ENCODE assay signal across 7 cellular contexts in the genomic region with DNA sequence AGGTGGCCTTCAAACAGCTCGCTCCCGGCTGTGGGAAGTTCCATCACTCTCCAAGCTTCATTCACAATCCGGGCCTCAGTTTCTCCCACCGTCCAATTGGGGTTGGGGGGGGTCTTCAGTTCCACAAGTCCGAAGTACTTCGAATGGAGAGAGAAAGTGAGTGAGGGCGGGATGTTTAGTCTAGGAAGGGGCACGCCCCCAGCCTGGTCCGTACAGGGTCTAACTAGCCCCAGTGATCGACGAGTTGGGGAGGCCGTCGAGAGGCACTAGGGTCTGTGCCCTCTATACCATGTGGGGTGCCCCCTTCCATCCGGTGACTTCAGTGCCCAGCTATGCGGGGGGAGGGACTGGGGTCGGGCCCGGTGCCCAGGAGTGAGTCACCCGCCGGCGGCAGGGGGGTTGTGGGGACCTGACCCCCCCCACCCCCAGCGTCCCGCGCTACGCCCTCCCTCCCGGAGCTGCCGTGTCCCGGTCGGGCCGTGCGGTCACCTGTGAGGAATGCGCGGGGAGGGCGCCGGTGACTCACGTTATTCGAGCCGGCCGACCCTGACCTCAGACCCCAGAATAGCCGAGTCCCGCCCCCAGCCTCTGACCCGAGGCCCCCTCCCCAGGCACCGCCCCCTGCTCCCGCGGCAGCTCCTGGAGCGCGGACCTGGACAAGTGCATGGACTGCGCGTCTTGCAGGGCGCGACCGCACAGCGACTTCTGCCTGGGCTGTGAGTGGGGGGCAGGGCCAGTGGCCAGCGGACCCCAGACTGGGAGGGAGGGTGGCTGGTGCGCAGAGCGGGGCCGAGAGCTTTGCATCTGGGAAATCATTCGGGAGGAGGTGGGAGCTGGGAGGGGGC. TPM values are rescaled to one million over a fixed set of nuclear protein-coding genes. Genes with fewer than 3 reads are reported as not detected.
DNase-seq lines count a peak whose midpoint lies in the region; ATAC-seq and TF ChIP-seq lines count a peak whose summit lies in the region.

No MANE protein-coding gene starts in this region.

- H3K36me3 ChIP-seq in HCT116 (ENCODE audit: control insufficient read depth in 1 of 2, insufficient read depth in 2 of 2, low read length in 2 of 2) = peaks cover 0 to 17% of the 10 kb centered on the region in 2 experiments; a peak in 1 of 4 replicates
- H3K36me3 ChIP-seq in ovary = no peaks in the 10 kb centered on the region

- peaks cover 26% of the 10 kb centered on the region; the same call in 1 of the 2 replicates for H3K79me2 ChIP-seq in HCT116 (ENCODE audit: insufficient read depth, low read length)

- H3K27me3 ChIP-seq in HCT116 (ENCODE audit: insufficient read depth, low read length) = no peaks in the 10 kb centered on the region
- no peaks in the 10 kb centered on the region for H3K27me3 ChIP-seq in ovary

- H3K27ac ChIP-seq in HCT116 (ENCODE audit: low read depth, low read length) = peak overlapping the region; percentile 100
- peak overlapping the region; percentile 99 for H3K27ac ChIP-seq in RWPE1
- peak overlapping the region; percentile 91 to 92 for H3K27ac ChIP-seq in ovary

- peaks cover 2% of the 10 kb centered on the region for H3K36me3 Mint-ChIP-seq in activated naive CD8-positive, alpha-beta T cell treated with anti-CD3 and anti-CD28 coated beads, Interleukin-2, amount 10 ng/mL, durations not matched to agents 7 days and 5 days

- peak overlapping the region; percentile 56 for H3K27ac Mint-ChIP-seq in activated naive CD8-positive, alpha-beta T cell treated with anti-CD3 and anti-CD28 coated beads, Interleukin-2, amount 10 ng/mL, durations not matched to agents 7 days and 5 days

- H3K4me3 Mint-ChIP-seq in activated naive CD8-positive, alpha-beta T cell treated with anti-CD3 and anti-CD28 coated beads, Interleukin-2, amount 10 ng/mL, durations not matched to agents 7 days and 5 days = peak overlapping the region; percentile 90

- POLR2A ChIA-PET in HCT116 (lab: Charles Lee) = interaction anchor here (0.5 to 8.2 kb wide), 21 partner anchors 9 to 1769 kb away, joined by 3 to 188 read pairs (median 4); a partner anchor contains a TSS
- POLR2A ChIA-PET in RWPE1 (lab: Yijun Ruan, JAX; ENCODE audit: low non-redundant PET) = interaction anchor here (0.5 to 5.0 kb wide), 12 partner anchors 10 to 573 kb away, joined by 3 to 49 read pairs (median 6); a partner anchor contains a TSS
- POLR2A ChIA-PET in activated naive CD8-positive, alpha-beta T cell treated with anti-CD3 and anti-CD28 coated beads, Interleukin-2, amount 10 ng/mL, durations not matched to agents 7 days and 5 days (lab: Charles Lee) = interaction anchor here (0.5 to 2.6 kb wide), 19 partner anchors 9 to 141 kb away, joined by 3 to 19 read pairs (median 3); a partner anchor contains a TSS

- ATAC-seq in HCT116 (peak; percentile 20), Right ventricle myocardium superior (ENCODE audit: poor library complexity) (peak; percentile 37), HG03521 (IDR thresholded peaks at IDR 0.05; ENCODE audit: unreplicated experiment) (no peak)
- peak; percentile 4 for ATAC-seq in activated naive CD8-positive, alpha-beta T cell treated with anti-CD3 and anti-CD28 coated beads, Interleukin-2, amount 10 ng/mL, durations not matched to agents 7 days and 5 days (ENCODE audit: low read depth)

- peaks cover 24% of the 10 kb centered on the region for H3K27me3 Mint-ChIP-seq in activated naive CD8-positive, alpha-beta T cell treated with anti-CD3 and anti-CD28 coated beads, Interleukin-2, amount 10 ng/mL, durations not matched to agents 7 days and 5 days

- TF ChIP-seq POLR2A in HCT116 (IDR thresholded peaks at IDR 0.05; ENCODE audit: borderline replicate concordance, extremely low read depth, insufficient read depth, insufficient read length) = no peak
- no peak for TF ChIP-seq POLR2A in ovary (IDR thresholded peaks at IDR 0.05)

- peaks cover 36% of the 10 kb centered on the region for H3K4me1 Mint-ChIP-seq in activated naive CD8-positive, alpha-beta T cell treated with anti-CD3 and anti-CD28 coated beads, Interleukin-2, amount 10 ng/mL, durations not matched to agents 7 days and 5 days

- H3K4me1 ChIP-seq in HCT116 (ENCODE audit: control insufficient read depth in 1 of 2, insufficient read depth in 2 of 2, low read length in 2 of 2) (peaks cover 27 to 61% of the 10 kb centered on the region in 2 experiments), ovary (ENCODE audit: insufficient read depth) (peaks cover 21% of the 10 kb centered on the region)

- WGBS in ovary, 3 donors = 0 to 1% (median 0%) methylated on average over 54 to 57 of the region's 57 CpGs

- H3K9ac ChIP-seq in HCT116 (ENCODE audit: low read length) = peak overlapping the region; percentile 99

- no peaks in the 10 kb centered on the region for H4K20me1 ChIP-seq in HCT116 (ENCODE audit: insufficient read depth)

- intact Hi-C loops in HCT116 (cut with micrococcal nuclease) = loop anchor here (5.0 kb wide), 2 partner anchors 39 to 864 kb away; a partner anchor contains a TSS
- intact Hi-C loops in Right ventricle myocardium superior (cut with DNase I) = no loop called here
- intact Hi-C loops in ovary (cut with DNase I) = loop anchor here in 1 of 4 donors (10.0 kb wide), 1 partner anchor 264 kb away; a partner anchor contains a TSS

- H2AFZ ChIP-seq in HCT116 (ENCODE audit: low read depth, low read length, poor library complexity, severe bottlenecking) = no peak overlapping the region

- CTCF ChIA-PET in HCT116 (lab: Charles Lee) (interaction anchor here (0.8 to 6.1 kb wide), 9 partner anchors 8 to 38 kb away, joined by 3 to 39 read pairs (median 5); no protein-coding TSS in a partner anchor), RWPE1 (lab: Yijun Ruan, JAX) (interaction anchor here (0.8 to 2.6 kb wide), 6 partner anchors 9 to 109 kb away, joined by 3 to 13 read pairs (median 5); no protein-coding TSS in a partner anchor)

- H3K9me3 ChIP-seq in HCT116 (ENCODE audit: control insufficient read depth in 1 of 2, insufficient read depth in 1 of 2, low read depth in 1 of 2, low read length in 2 of 2) (no peaks in the 10 kb centered on the region), ovary (no peaks in the 10 kb centered on the region)

- H3K9me2 ChIP-seq in HCT116 (ENCODE audit: insufficient read depth) = no peaks in the 10 kb centered on the region

- TF ChIP-seq CTCF in HCT116 (IDR thresholded peaks at IDR 0.05 in 2 of 3, conservative IDR thresholded peaks at IDR 0.05 in 1 of 3; ENCODE audit: borderline replicate concordance in 1 of 3, insufficient read depth in 1 of 3, low read depth in 2 of 3, low read length in 2 of 3) (no peak), RWPE1 (conservative IDR thresholded peaks at IDR 0.05; ENCODE audit: low read depth) (no peak), ovary (IDR thresholded peaks at IDR 0.05) (no peak)

- BruUV-seq in HCT116 (replicated peaks; lab: Mats Ljungman, UMichigan) = TSS peak; percentile 59

- peak overlapping the region; percentile 86 for H3K4me2 ChIP-seq in HCT116 (ENCODE audit: low read length)

- H3K9me3 Mint-ChIP-seq in activated naive CD8-positive, alpha-beta T cell treated with anti-CD3 and anti-CD28 coated beads, Interleukin-2, amount 10 ng/mL, durations not matched to agents 7 days and 5 days = no peaks in the 10 kb centered on the region

- RAD21 ChIA-PET in HCT116 (lab: Charles Lee; ENCODE audit: low non-redundant PET in 1 of 2, low total read pairs in 2 of 2, uncharacterized antibody in 2 of 2, unreplicated experiment in 2 of 2) = interaction anchor here in 1 of 2 experiments (0.7 kb wide), 1 partner anchor 11 kb away, joined by 3 read pairs; no protein-coding TSS in a partner anchor

- TF ChIP-seq RAD21 in HCT116 (IDR thresholded peaks at IDR 0.05; ENCODE audit: low read depth) = no peak

- H3K4me3 ChIP-seq in HCT116 (replicated peaks in 1 of 2; ENCODE audit: low read depth in 1 of 2, low read length in 2 of 2) = peak overlapping the region; percentile 94 to 95
- peak overlapping the region; percentile 60 for H3K4me3 ChIP-seq in ovary

- DNase-seq in HCT116 (ENCODE audit: low read depth, low spot score) (peak; percentile 66), RWPE1 (ENCODE audit: low spot score) (peak; percentile 91), Right ventricle myocardium superior (peak; percentile 80), ovary (peak; percentile 81 to 90 (median 86)), NCI-H524 treated with DMSO at 0.1 percent for 48 hours (lab: John Stamatoyannopoulos, UW) (no peak)
- peak; percentile 63 for DNase-seq in activated naive CD8-positive, alpha-beta T cell treated with anti-CD3 and anti-CD28 coated beads, Interleukin-2, amount 10 ng/mL, durations not matched to agents 7 days and 5 days

- TF ChIP-seq EP300 in ovary (IDR thresholded peaks at IDR 0.05) = peak; percentile 62

RNA-seq across cellular contexts. Expression of a gene that starts 0.7 kb away (rescaled TPM):
- total RNA-seq in HCT116 (2021; ENCODE audit: unreplicated experiment) (188 TPM), Right ventricle myocardium superior (29.4 TPM), ovary (10 to 100 TPM in 2 of 7 donors, 1 to 10 TPM in 5; 3.7 to 52.5 (median 8.6) TPM)
- polyA plus RNA-seq in HCT116 (2012) = 222 and 257 TPM in 2 replicates
- 1 to 10 TPM; 2.9 TPM for total RNA-seq in activated naive CD8-positive, alpha-beta T cell treated with anti-CD3 and anti-CD28 coated beads, Interleukin-2, amount 10 ng/mL, durations not matched to agents 7 days and 5 days
- 1 to 10 TPM; 7.9 to 8.1 TPM for polyA plus RNA-seq in ovary

RNA-seq across cellular contexts. Expression of a gene that starts 2.8 kb away (rescaled TPM):
- total RNA-seq in HCT116 (2021; ENCODE audit: unreplicated experiment) (0.49 TPM), Right ventricle myocardium superior (not detected), ovary (1 to 10 TPM in 1 of 7 donors, not detected in 6; 1.8 TPM)
- 0.11 and 0.21 TPM in 2 replicates for polyA plus RNA-seq in HCT116 (2012)
- total RNA-seq in activated naive CD8-positive, alpha-beta T cell treated with anti-CD3 and anti-CD28 coated beads, Interleukin-2, amount 10 ng/mL, durations not matched to agents 7 days and 5 days = not detected
- polyA plus RNA-seq in ovary = not detected

RNA-seq across cellular contexts. Expression of a gene that starts 2.9 kb away (rescaled TPM):
- total RNA-seq in HCT116 (2021; ENCODE audit: unreplicated experiment) (60.0 TPM), Right ventricle myocardium superior (53.5 TPM), ovary (10 to 100 TPM; 15.9 to 73.1 (median 55.1) TPM)
- polyA plus RNA-seq in HCT116 (2012) = 102 and 110 TPM in 2 replicates
- 10 to 100 TPM; 38.1 to 42.6 TPM for total RNA-seq in activated naive CD8-positive, alpha-beta T cell treated with anti-CD3 and anti-CD28 coated beads, Interleukin-2, amount 10 ng/mL, durations not matched to agents 7 days and 5 days
- 10 to 100 TPM; 27.5 to 82.0 TPM for polyA plus RNA-seq in ovary

RNA-seq across cellular contexts. Expression of a gene that starts 3.0 kb away (rescaled TPM):
- total RNA-seq in HCT116 (2021; ENCODE audit: unreplicated experiment) = 62.9 TPM
- polyA plus RNA-seq in HCT116 (2012) = 74.8 and 76.8 TPM in 2 replicates
- 10 to 100 TPM; 36.3 to 36.9 TPM for total RNA-seq in activated naive CD8-positive, alpha-beta T cell treated with anti-CD3 and anti-CD28 coated beads, Interleukin-2, amount 10 ng/mL, durations not matched to agents 7 days and 5 days
- 11.0 TPM for total RNA-seq in Right ventricle myocardium superior
- total RNA-seq in ovary = 10 to 100 TPM in 6 of 7 donors, 1 to 10 TPM in 1; 6.7 to 21.0 (median 15.6) TPM
- 10 to 100 TPM in 1 of 2 donors, 1 to 10 TPM in 1; 3.5 to 14.3 TPM for polyA plus RNA-seq in ovary

RNA-seq across cellular contexts. Expression of a gene that starts 8.1 kb away (rescaled TPM):
- total RNA-seq in HCT116 (2021; ENCODE audit: unreplicated experiment) (0.76 TPM), Right ventricle myocardium superior (0.73 TPM), ovary (under 1 TPM in 4 of 7 donors, not detected in 3; 0.11 to 0.24 (median 0.19) TPM)
- polyA plus RNA-seq in HCT116 (2012) = 0.96 and 1.4 TPM in 2 replicates
- not detected for total RNA-seq in activated naive CD8-positive, alpha-beta T cell treated with anti-CD3 and anti-CD28 coated beads, Interleukin-2, amount 10 ng/mL, durations not matched to agents 7 days and 5 days
- polyA plus RNA-seq in ovary = not detected
